Comparison of ENCODE assay signal across 1 cellular context in the genomic region with DNA sequence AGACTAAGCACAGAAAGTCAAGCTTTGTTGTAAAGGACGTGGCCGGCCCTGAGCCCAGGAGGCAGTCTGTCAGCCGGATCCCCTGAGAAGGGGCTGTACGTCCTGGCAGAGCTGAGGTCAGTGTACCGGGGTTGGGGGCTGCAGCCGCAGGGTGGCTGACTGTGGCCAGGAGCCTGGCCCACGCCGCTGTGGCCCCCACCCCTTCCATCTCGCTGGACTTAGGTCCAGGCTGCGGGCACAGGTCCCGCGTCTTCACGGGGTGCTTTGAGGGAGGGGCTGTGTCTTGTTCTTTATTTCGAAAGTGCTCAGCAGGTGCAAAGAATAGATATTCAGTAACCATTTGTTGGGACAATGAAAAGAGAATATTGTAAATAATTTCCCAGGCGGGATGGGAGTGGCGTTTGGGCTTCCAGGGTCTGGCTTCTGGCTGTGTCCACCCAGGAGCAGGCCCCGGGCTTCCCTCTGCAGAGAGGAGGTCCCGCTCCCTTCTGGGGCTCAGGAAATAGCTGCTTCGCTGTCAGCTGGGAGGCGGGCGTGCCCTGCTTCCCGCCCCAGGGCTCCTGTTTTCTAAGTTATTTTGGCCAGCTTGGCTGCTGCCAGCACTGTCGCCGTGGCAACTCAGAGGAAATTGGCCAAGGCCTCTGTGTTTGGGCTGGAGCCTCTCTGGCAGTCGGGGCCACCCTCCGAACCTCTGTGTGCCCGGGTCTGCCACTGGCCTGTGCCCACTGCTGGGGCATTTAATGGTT.
TF ChIP-seq lines count a peak whose summit lies in the region.

No MANE protein-coding gene starts in this region.

TF ChIP-seq in GM23338, 12 proteins besides CTCF, POLR2A, EP300 and RAD21 (continued from another document):
- TF ChIP-seq, protein P1, sequence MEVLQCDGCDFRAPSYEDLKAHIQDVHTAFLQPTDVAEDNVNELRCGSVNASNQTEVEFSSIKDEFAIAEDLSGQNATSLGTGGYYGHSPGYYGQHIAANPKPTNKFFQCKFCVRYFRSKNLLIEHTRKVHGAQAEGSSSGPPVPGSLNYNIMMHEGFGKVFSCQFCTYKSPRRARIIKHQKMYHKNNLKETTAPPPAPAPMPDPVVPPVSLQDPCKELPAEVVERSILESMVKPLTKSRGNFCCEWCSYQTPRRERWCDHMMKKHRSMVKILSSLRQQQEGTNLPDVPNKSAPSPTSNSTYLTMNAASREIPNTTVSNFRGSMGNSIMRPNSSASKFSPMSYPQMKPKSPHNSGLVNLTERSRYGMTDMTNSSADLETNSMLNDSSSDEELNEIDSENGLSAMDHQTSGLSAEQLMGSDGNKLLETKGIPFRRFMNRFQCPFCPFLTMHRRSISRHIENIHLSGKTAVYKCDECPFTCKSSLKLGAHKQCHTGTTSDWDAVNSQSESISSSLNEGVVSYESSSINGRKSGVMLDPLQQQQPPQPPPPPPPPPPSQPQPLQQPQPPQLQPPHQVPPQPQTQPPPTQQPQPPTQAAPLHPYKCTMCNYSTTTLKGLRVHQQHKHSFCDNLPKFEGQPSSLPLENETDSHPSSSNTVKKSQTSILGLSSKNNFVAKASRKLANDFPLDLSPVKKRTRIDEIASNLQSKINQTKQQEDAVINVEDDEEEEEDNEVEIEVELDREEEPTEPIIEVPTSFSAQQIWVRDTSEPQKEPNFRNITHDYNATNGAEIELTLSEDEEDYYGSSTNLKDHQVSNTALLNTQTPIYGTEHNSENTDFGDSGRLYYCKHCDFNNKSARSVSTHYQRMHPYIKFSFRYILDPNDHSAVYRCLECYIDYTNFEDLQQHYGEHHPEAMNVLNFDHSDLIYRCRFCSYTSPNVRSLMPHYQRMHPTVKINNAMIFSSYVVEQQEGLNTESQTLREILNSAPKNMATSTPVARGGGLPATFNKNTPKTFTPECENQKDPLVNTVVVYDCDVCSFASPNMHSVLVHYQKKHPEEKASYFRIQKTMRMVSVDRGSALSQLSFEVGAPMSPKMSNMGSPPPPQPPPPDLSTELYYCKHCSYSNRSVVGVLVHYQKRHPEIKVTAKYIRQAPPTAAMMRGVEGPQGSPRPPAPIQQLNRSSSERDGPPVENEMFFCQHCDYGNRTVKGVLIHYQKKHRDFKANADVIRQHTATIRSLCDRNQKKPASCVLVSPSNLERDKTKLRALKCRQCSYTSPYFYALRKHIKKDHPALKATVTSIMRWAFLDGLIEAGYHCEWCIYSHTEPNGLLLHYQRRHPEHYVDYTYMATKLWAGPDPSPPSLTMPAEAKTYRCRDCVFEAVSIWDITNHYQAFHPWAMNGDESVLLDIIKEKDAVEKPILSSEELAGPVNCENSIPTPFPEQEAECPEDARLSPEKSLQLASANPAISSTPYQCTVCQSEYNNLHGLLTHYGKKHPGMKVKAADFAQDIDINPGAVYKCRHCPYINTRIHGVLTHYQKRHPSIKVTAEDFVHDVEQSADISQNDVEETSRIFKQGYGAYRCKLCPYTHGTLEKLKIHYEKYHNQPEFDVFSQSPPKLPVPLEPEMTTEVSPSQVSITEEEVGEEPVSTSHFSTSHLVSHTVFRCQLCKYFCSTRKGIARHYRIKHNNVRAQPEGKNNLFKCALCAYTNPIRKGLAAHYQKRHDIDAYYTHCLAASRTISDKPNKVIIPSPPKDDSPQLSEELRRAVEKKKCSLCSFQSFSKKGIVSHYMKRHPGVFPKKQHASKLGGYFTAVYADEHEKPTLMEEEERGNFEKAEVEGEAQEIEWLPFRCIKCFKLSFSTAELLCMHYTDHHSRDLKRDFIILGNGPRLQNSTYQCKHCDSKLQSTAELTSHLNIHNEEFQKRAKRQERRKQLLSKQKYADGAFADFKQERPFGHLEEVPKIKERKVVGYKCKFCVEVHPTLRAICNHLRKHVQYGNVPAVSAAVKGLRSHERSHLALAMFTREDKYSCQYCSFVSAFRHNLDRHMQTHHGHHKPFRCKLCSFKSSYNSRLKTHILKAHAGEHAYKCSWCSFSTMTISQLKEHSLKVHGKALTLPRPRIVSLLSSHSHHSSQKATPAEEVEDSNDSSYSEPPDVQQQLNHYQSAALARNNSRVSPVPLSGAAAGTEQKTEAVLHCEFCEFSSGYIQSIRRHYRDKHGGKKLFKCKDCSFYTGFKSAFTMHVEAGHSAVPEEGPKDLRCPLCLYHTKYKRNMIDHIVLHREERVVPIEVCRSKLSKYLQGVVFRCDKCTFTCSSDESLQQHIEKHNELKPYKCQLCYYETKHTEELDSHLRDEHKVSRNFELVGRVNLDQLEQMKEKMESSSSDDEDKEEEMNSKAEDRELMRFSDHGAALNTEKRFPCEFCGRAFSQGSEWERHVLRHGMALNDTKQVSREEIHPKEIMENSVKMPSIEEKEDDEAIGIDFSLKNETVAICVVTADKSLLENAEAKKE (CRISPR knock-in tag; IDR thresholded peaks at IDR 0.05): no peak
- TF ChIP-seq EZH2 (IDR thresholded peaks at IDR 0.05; ENCODE audit: low read depth, unreplicated experiment) (no peak), STAT1 (IDR thresholded peaks at IDR 0.05; ENCODE audit: unreplicated experiment) (no peak), ZNF331 (CRISPR knock-in tag; IDR thresholded peaks at IDR 0.05; ENCODE audit: low read depth) (no peak), EZH2phosphoT487 (IDR thresholded peaks at IDR 0.05; ENCODE audit: unreplicated experiment) (no peak), NANOG (IDR thresholded peaks at IDR 0.05; ENCODE audit: borderline replicate concordance) (no peak)
